In the genomic region with DNA sequence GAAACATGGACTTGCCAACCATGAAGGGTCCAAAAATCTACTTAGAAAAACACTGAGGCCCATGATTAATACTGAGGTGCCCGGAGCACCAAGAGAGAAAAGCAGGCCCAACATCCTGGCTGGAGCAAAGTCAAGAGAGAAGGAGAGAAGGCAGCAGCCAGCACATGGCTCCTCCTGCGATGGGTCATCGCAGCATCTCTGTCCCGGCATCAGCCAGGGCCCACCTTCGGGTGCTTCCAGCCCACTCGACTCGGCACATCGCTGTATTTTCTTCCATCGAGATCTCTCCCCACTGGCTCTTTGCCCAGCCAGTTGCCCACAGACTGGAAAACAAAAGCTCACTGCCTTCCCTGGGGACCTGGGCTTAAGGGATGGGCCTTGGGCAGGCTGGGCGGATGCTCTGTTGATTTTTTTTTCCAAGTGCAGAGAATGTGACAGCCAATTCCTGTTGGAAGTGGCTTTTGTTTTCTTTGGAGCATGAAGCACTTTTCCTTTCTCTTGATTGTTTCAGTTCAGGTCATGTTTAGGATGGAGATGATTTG, we compare ENCODE assay signal across 8 cellular contexts. TPM values are rescaled to one million over a fixed set of nuclear protein-coding genes. Genes with fewer than 3 reads are reported as not detected.
DNase-seq lines count a peak whose midpoint lies in the region; ATAC-seq and TF ChIP-seq lines count a peak whose summit lies in the region.

No MANE protein-coding gene starts in this region.

- intact Hi-C loops in OCI-LY7 (cut with micrococcal nuclease; ENCODE audit: unreplicated experiment) = no loop called here

- H3K36me3 ChIP-seq in BLaER1 (no peaks in the 10 kb centered on the region), parathyroid adenoma (ENCODE audit: control insufficient read depth, insufficient read depth, low read length) (no peaks in the 10 kb centered on the region), OCI-LY7 (ENCODE audit: insufficient read depth, low read length) (no peaks in the 10 kb centered on the region)

- H3K9me2 ChIP-seq in OCI-LY7 (ENCODE audit: insufficient read depth, low read length) = no peaks in the 10 kb centered on the region

- BruUV-seq in OCI-LY7 (replicated peaks; lab: Mats Ljungman, UMichigan) = no TSS peak

- peak; percentile 53 for ATAC-seq in esophagus mucosa
- no peak for ATAC-seq in GM18868 (IDR thresholded peaks at IDR 0.05; ENCODE audit: unreplicated experiment)
- ATAC-seq in GM21786 (IDR thresholded peaks at IDR 0.05; ENCODE audit: unreplicated experiment) = no peak
- no peak for ATAC-seq in GM18505 (IDR thresholded peaks at IDR 0.05; ENCODE audit: unreplicated experiment)

- POLR2A ChIA-PET in OCI-LY7 (lab: Charles Lee) = interaction anchor here (0.6 kb wide), 1 partner anchor 109 kb away, joined by 5 read pairs; no protein-coding TSS in a partner anchor

- TF ChIP-seq CTCF in parathyroid adenoma (IDR thresholded peaks at IDR 0.05) (no peak), OCI-LY7 (conservative IDR thresholded peaks at IDR 0.05; ENCODE audit: low read length) (no peak)

- H3K27me3 ChIP-seq in BLaER1 = no peaks in the 10 kb centered on the region
- H3K27me3 ChIP-seq in parathyroid adenoma (ENCODE audit: control insufficient read depth, insufficient read depth, low read length) = no peaks in the 10 kb centered on the region

- H3K27ac ChIP-seq in BLaER1 (no peak overlapping the region), parathyroid adenoma (peak overlapping the region; percentile 43), OCI-LY7 (ENCODE audit: low read depth, low read length, poor library complexity, severe bottlenecking) (no peak overlapping the region)

- DNase-seq in NCI-H446 (lab: John Stamatoyannopoulos, UW) (peak; percentile 67 to 91), OCI-LY7 (ENCODE audit: low spot score) (no peak)

- no peak overlapping the region for H3K4me3 ChIP-seq in BLaER1
- no peak overlapping the region for H3K4me3 ChIP-seq in parathyroid adenoma (ENCODE audit: low read depth, low read length)
- H3K4me3 ChIP-seq in OCI-LY7 (ENCODE audit: low read depth, low read length, poor library complexity, severe bottlenecking) = no peak overlapping the region

- H3K9me3 ChIP-seq in BLaER1 (no peaks in the 10 kb centered on the region), parathyroid adenoma (ENCODE audit: control insufficient read depth, low read length) (no peaks in the 10 kb centered on the region), OCI-LY7 (ENCODE audit: low read length) (no peaks in the 10 kb centered on the region)

- H3K9ac ChIP-seq in BLaER1 = no peak overlapping the region
- H3K9ac ChIP-seq in parathyroid adenoma = no peak overlapping the region

- peaks cover 28% of the 10 kb centered on the region for H3K4me1 ChIP-seq in BLaER1
- H3K4me1 ChIP-seq in parathyroid adenoma = no peaks in the 10 kb centered on the region
- H3K4me1 ChIP-seq in OCI-LY7 (ENCODE audit: insufficient read depth, low read length, poor library complexity, severe bottlenecking) = no peaks in the 10 kb centered on the region

- CTCF ChIA-PET in OCI-LY7 (lab: Charles Lee; ENCODE audit: unreplicated experiment) = no interaction called here

- H3K79me2 ChIP-seq in parathyroid adenoma (no peaks in the 10 kb centered on the region), OCI-LY7 (ENCODE audit: insufficient read depth, low read depth, low read length) (no peaks in the 10 kb centered on the region)

- H2AFZ ChIP-seq in parathyroid adenoma (no peak overlapping the region), OCI-LY7 (ENCODE audit: low read length) (no peak overlapping the region)

- no peak for TF ChIP-seq POLR2A in GM18505 (IDR thresholded peaks at IDR 0.05; ENCODE audit: borderline replicate concordance, extremely low read depth, insufficient read depth, insufficient read length)

- H3K4me2 ChIP-seq in BLaER1 = peak overlapping the region; percentile 39
- H3K4me2 ChIP-seq in parathyroid adenoma (ENCODE audit: low read length) = peak overlapping the region; percentile 2
- no peak overlapping the region for H3K4me2 ChIP-seq in OCI-LY7 (ENCODE audit: low read length)

- no peaks in the 10 kb centered on the region for H4K20me1 ChIP-seq in BLaER1
- no peaks in the 10 kb centered on the region for H4K20me1 ChIP-seq in OCI-LY7 (ENCODE audit: insufficient read depth, low read length)

RNA-seq across cellular contexts. Expression of a gene that starts 58.1 kb away (rescaled TPM):
- 83.7 TPM for total RNA-seq in esophagus mucosa
- total RNA-seq in OCI-LY7 (2014; rRNA removed; shearing (Covaris generic)) = 64.9 and 83.0 TPM in 2 replicates
- total RNA-seq in OCI-LY7 (2022) = 177 and 184 TPM in 2 replicates
